In genomic region chr12:46556820-46557524, GRCh38 we compare ENCODE assay signal across 11 cellular contexts.
DNase-seq lines count a peak whose midpoint lies in the region; ATAC-seq and TF ChIP-seq lines count a peak whose summit lies in the region.
"Had no signal": no experiment of that assay in that cellular context is flagged by ENCODE, and none has a peak within 500 bp of the region (broad histone marks: within the 10 kb centered on the region; RNA-seq: fewer than 3 reads in every experiment).

No MANE protein-coding gene starts in this region.

- H3K27ac ChIP-seq in SJSA1 (peak overlapping the region; percentile 84), skeletal muscle tissue (ENCODE audit: low read depth, low read length) (peak overlapping the region; percentile 69)
- H3K27ac ChIP-seq: neutrophil had no signal

- H3K9me3 ChIP-seq in SJSA1 (replicated peaks) (no peaks in the 10 kb centered on the region), skeletal muscle tissue (ENCODE audit: control insufficient read depth in 3 of 3, low read length in 3 of 3) (no peaks in the 10 kb centered on the region)
- H3K9me3 ChIP-seq: neutrophil had no signal

- peaks cover 54% of the 10 kb centered on the region for H3K4me1 ChIP-seq in SJSA1 (replicated peaks)
- peaks cover 28 to 33% (median 29%) of the 10 kb centered on the region in 3 donors for H3K4me1 ChIP-seq in skeletal muscle tissue (ENCODE audit: control insufficient read depth in 3 of 3, insufficient read depth in 3 of 3, low read length in 3 of 3)

- no peak overlapping the region for H3K4me3 ChIP-seq in SJSA1
- H3K4me3 ChIP-seq in fibroblast of mammary gland (ENCODE audit: control insufficient read depth, low read depth, low read length), result no peak overlapping the region
- H3K4me3 ChIP-seq in skeletal muscle tissue (ENCODE audit: low read length in 3 of 3), result no peak overlapping the region

- DNase-seq in activated T-cell treated with anti-CD3 and anti-CD28 coated beads for 24 hours (ENCODE audit: low read depth), result peak; percentile 6
- DNase-seq in activated T-cell treated with anti-CD3 and anti-CD28 coated beads, Interleukin-2, amount 50 U/mL, for 48 hours, result no peak
- peak in 1 of 2 experiments; percentile 44 for DNase-seq in SJSA1 (ENCODE audit: low read depth in 1 of 2, low spot score in 2 of 2)
- DNase-seq in fibroblast of mammary gland (ENCODE audit: low read depth), result peak; percentile 96
- DNase-seq in NCI-H774 (lab: John Stamatoyannopoulos, UW), result no peak
- DNase-seq in D341Med (ENCODE audit: low spot score), result no peak
- DNase-seq: activated effector memory CD4-positive, alpha-beta T cell treated with anti-CD3 and anti-CD28 coated beads, Interleukin-2, amount 50 U/mL, for 16 hours; NCI-H1694 treated with DMSO at 0.1 percent for 48 hours had no signal

- no peak for ATAC-seq in HG03457 (IDR thresholded peaks at IDR 0.05; ENCODE audit: unreplicated experiment)

- no peak overlapping the region for H3K9ac ChIP-seq in skeletal muscle tissue (ENCODE audit: low read depth in 1 of 3, low read length in 3 of 3)

- peak; percentile 11 for TF ChIP-seq CTCF in fibroblast of mammary gland (conservative IDR thresholded peaks at IDR 0.05; ENCODE audit: control insufficient read depth, insufficient read depth, low read depth, low read length)

- H3K36me3 ChIP-seq in SJSA1, result no peaks in the 10 kb centered on the region
- no peaks in the 10 kb centered on the region for H3K36me3 ChIP-seq in skeletal muscle tissue (ENCODE audit: control insufficient read depth in 3 of 3, insufficient read depth in 3 of 3, low read length in 3 of 3)
- H3K36me3 ChIP-seq: neutrophil had no signal

- H3K27me3 ChIP-seq in SJSA1 (replicated peaks) (no peaks in the 10 kb centered on the region), skeletal muscle tissue (ENCODE audit: control insufficient read depth in 3 of 3, insufficient read depth in 3 of 3, low read length in 3 of 3) (no peaks in the 10 kb centered on the region)
- H3K27me3 ChIP-seq: neutrophil had no signal

Comparison
In these comparisons a context has a peak if more than half of its experiments do, and no peak if none do; other contexts are left out.
1. DNase-seq: peak in activated T-cell treated with anti-CD3 and anti-CD28 coated beads for 24 hours (single experiment) and fibroblast of mammary gland (single experiment); none in activated T-cell treated with anti-CD3 and anti-CD28 coated beads, Interleukin-2, amount 50 U/mL, for 48 hours (0 of 2), NCI-H774 (single experiment) and D341Med (single experiment).